In genomic region chr19:7871530-7872305, GRCh38 we compare ENCODE assay signal across 1 cellular context.
TF ChIP-seq lines count a peak whose summit lies in the region.

No MANE protein-coding gene starts in this region.

TF ChIP-seq in HepG2, 621 proteins besides CTCF, POLR2A, EP300 and RAD21 (continued from another document and continues in another):
- TF ChIP-seq UBTF (CRISPR knock-in tag; IDR thresholded peaks at IDR 0.05) (no peak), NR2F6 (IDR thresholded peaks at IDR 0.05) (no peak), NR2F6 (CRISPR knock-in tag; IDR thresholded peaks at IDR 0.05) (no peak), ZBTB2 (CRISPR knock-in tag; IDR thresholded peaks at IDR 0.05; ENCODE audit: low read depth) (no peak), MTA3 (CRISPR knock-in tag; IDR thresholded peaks at IDR 0.05) (no peak), ZNF503 (CRISPR knock-in tag; IDR thresholded peaks at IDR 0.05) (no peak), ZNF121 (CRISPR knock-in tag; IDR thresholded peaks at IDR 0.05) (no peak), TP53 (CRISPR knock-in tag; conservative IDR thresholded peaks at IDR 0.05) (no peak), ZNF501 (CRISPR knock-in tag; IDR thresholded peaks at IDR 0.05) (peak; percentile 45; the same call in 1 of the 2 replicates), ZNF850 (CRISPR knock-in tag; conservative IDR thresholded peaks at IDR 0.05) (0 out of 2 replicates have a peak, but pooled peaks have one; percentile 10), ZHX1 (CRISPR knock-in tag; IDR thresholded peaks at IDR 0.05; ENCODE audit: low read depth) (no peak), TERF1 (CRISPR knock-in tag; IDR thresholded peaks at IDR 0.05) (no peak), TCF7L2 (IDR thresholded peaks at IDR 0.05; ENCODE audit: low read depth, low read length) (no peak), RARA (CRISPR knock-in tag; IDR thresholded peaks at IDR 0.05) (no peak), ATRX (CRISPR knock-in tag; IDR thresholded peaks at IDR 0.05; ENCODE audit: borderline replicate concordance) (no peak), MLX (CRISPR knock-in tag; IDR thresholded peaks at IDR 0.05) (no peak), JUND (CRISPR knock-in tag; IDR thresholded peaks at IDR 0.05) (no peak), TIGD3 (CRISPR knock-in tag; IDR thresholded peaks at IDR 0.05; ENCODE audit: borderline replicate concordance) (no peak), ATM (IDR thresholded peaks at IDR 0.05; ENCODE audit: borderline replicate concordance) (no peak), HNF1A (IDR thresholded peaks at IDR 0.05; ENCODE audit: low read depth) (no peak), HNF1A (CRISPR knock-in tag; IDR thresholded peaks at IDR 0.05; ENCODE audit: borderline replicate concordance) (0 out of 2 replicates have a peak, but pooled peaks have one; percentile 25), ZNF318 (CRISPR knock-in tag; IDR thresholded peaks at IDR 0.05) (no peak)
